ENCODE assay signal across 26 cellular contexts in the genomic region with DNA sequence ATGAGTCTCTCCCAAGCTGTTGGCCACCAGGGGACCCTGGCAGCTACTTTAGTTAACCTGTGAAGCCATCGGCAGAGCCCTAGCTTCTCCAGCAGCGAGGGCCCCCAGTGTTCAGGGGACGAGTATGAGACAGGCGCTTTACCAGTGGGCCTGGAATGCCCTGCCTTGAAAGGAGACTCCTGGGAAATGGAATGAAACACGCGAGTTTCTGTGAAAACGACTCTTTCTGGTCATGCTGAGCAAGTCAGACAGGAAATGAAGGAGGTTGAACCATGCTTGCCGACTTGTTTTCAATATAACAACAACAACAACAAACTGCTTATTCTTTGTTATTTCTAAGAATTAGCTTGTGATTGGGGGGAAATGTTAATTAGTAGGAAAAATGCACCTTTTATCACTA.
"Had no signal": no experiment of that assay in that cellular context is flagged by ENCODE, and none has a peak within 500 bp of the region (broad histone marks: within the 10 kb centered on the region; RNA-seq: fewer than 3 reads in every experiment).

No MANE protein-coding gene starts in this region.

- H3K36me3 ChIP-seq: uterus had no signal

- DNase-seq: immature natural killer cell; kidney; left colon; left lung; lower lobe of right lung; mammary epithelial cell; mesenchymal stem cell; naive thymus-derived CD8-positive, alpha-beta T cell; nucleus accumbens; psoas muscle; right lobe of liver; stimulated activated CD4-positive, alpha-beta T cell treated with anti-CD3 and anti-CD28 coated beads, Interleukin-1b, Interleukin-23, amount 100 ng/mL, for 48 hours; stimulated activated CD4-positive, alpha-beta T cell treated with anti-CD3 and anti-CD28 coated beads, Interleukin-2, amount 100 ng/mL, for 48 hours; stimulated activated CD4-positive, alpha-beta T cell treated with anti-CD3 and anti-CD28 coated beads, Interleukin-4, amount 100 ng/mL, for 4 hours; stimulated activated CD8-positive, alpha-beta memory T cell treated with anti-CD3 and anti-CD28 coated beads, Interleukin-4, amount 100 ng/mL, for 48 hours; stimulated activated naive CD4-positive, alpha-beta T cell treated with Interleukin-2 at 50 U/mL for 16 hours; stimulated activated naive CD8-positive, alpha-beta T cell treated with anti-CD3 and anti-CD28 coated beads, Interleukin-15, amount 100 ng/mL, for 72 hours; substantia nigra; uterus had no signal

- H3K9ac ChIP-seq: parathyroid adenoma had no signal

- H3K4me1 Mint-ChIP-seq: nephron, neural crest cell had no signal

- H3K4me2 ChIP-seq: smooth muscle cell had no signal

- H3K27ac Mint-ChIP-seq: immature natural killer cell; nephron; stimulated activated memory B cell treated with anti-CD40 and anti-IgM and Interleukin-4, amounts not matched to agents 10 μg/mL and 1 μg/mL and 100 μg/mL, for 72 hours; stimulated activated naive CD8-positive, alpha-beta T cell treated with anti-CD3 and anti-CD28 coated beads, Interleukin-15, amount 100 ng/mL, for 72 hours; type B pancreatic cell had no signal

- H3K27ac ChIP-seq: left lung, lower lobe of right lung, parathyroid adenoma, psoas muscle, right lobe of liver, tibial nerve, uterus had no signal

- H3K4me3 ChIP-seq: left lung, lower lobe of right lung, psoas muscle, right lobe of liver, smooth muscle cell, tibial nerve, uterus had no signal

- H3K27me3 Mint-ChIP-seq: naive thymus-derived CD8-positive, alpha-beta T cell; stimulated activated memory B cell treated with anti-CD40 and anti-IgM and Interleukin-4, amounts not matched to agents 10 μg/mL and 1 μg/mL and 100 μg/mL, for 72 hours; stimulated activated naive CD8-positive, alpha-beta T cell treated with anti-CD3 and anti-CD28 coated beads, Interleukin-15, amount 100 ng/mL, for 72 hours; type B pancreatic cell had no signal

- H3K9me3 Mint-ChIP-seq: immature natural killer cell; naive thymus-derived CD8-positive, alpha-beta T cell; nephron; neural crest cell; stimulated activated memory B cell treated with anti-CD40 and anti-IgM and Interleukin-4, amounts not matched to agents 10 μg/mL and 1 μg/mL and 100 μg/mL, for 72 hours; stimulated activated naive CD8-positive, alpha-beta T cell treated with anti-CD3 and anti-CD28 coated beads, Interleukin-15, amount 100 ng/mL, for 72 hours; type B pancreatic cell had no signal

- H3K4me1 ChIP-seq: left lung, lower lobe of right lung, parathyroid adenoma, psoas muscle, right lobe of liver, uterus had no signal

- H3K9me3 ChIP-seq: left lung, lower lobe of right lung, psoas muscle, right lobe of liver, tibial nerve, uterus had no signal

- H3K27me3 ChIP-seq: left lung, right lobe of liver, tibial nerve, uterus had no signal

- H2AFZ ChIP-seq: parathyroid adenoma had no signal

- H3K4me3 Mint-ChIP-seq: immature natural killer cell; naive thymus-derived CD8-positive, alpha-beta T cell; nephron; neural crest cell; stimulated activated memory B cell treated with anti-CD40 and anti-IgM and Interleukin-4, amounts not matched to agents 10 μg/mL and 1 μg/mL and 100 μg/mL, for 72 hours; stimulated activated naive CD8-positive, alpha-beta T cell treated with anti-CD3 and anti-CD28 coated beads, Interleukin-15, amount 100 ng/mL, for 72 hours; type B pancreatic cell had no signal
